In the genomic region with DNA sequence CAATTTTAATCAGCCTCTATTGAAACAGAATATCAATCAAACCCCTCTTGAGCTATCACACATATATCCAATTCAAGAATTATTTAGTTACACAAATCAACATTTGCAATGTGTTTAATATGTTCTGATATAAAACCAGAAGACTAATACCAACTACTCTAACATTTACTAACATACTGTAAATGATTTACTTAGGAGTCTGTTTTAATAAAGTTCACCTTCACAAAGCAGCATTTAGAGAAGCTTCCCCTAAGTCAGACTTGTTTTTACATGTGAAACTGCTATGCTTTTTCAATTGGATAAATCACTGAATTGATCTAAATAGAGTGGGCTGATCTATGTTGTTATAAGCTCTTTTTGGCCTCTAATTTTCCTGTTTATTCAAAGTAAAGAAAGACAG, we compare ENCODE assay signal across 38 cellular contexts. TPM values are rescaled to one million over a fixed set of nuclear protein-coding genes. Genes with fewer than 3 reads are reported as not detected.
"Had no signal": no experiment of that assay in that cellular context is flagged by ENCODE, and none has a peak within 500 bp of the region (broad histone marks: within the 10 kb centered on the region; RNA-seq: fewer than 3 reads in every experiment).

No MANE protein-coding gene starts in this region.

- H3K27me3 ChIP-seq: adrenal gland, ascending aorta, breast epithelium, cardiac muscle cell, colonic mucosa, esophagus squamous epithelium had no signal

- H3K4me1 ChIP-seq: breast epithelium, colonic mucosa, esophagus squamous epithelium had no signal

- H3K9me3 ChIP-seq: adrenal gland, ascending aorta, breast epithelium, colonic mucosa, esophagus squamous epithelium had no signal

- ATAC-seq: activated CD4-positive, CD25-positive, alpha-beta regulatory T cell treated with anti-CD3 and anti-CD28 coated beads, Interleukin-2, amount 50 U/mL, for 24 hours; activated CD8-positive, alpha-beta memory T cell treated with anti-CD3 and anti-CD28 coated beads, Interleukin-2, amount 10 ng/mL, durations not matched to agents 7 days and 5 days; activated CD8-positive, alpha-beta T cell treated with anti-CD3 and anti-CD28 coated beads, Interleukin-2, amount 10 ng/mL, durations not matched to agents 7 days and 5 days; activated naive CD8-positive, alpha-beta T cell treated with anti-CD3 and anti-CD28 coated beads, Interleukin-2, amount 50 U/mL, for 24 hours; T-helper 17 cell had no signal

- H3K27ac ChIP-seq: adrenal gland, ascending aorta, breast epithelium, cardiac muscle cell, colonic mucosa, epithelial cell of prostate, esophagus squamous epithelium, WERI-Rb-1 had no signal

- H3K36me3 Mint-ChIP-seq: activated CD8-positive, alpha-beta memory T cell treated with anti-CD3 and anti-CD28 coated beads, Interleukin-2, amount 10 ng/mL, durations not matched to agents 7 days and 5 days; activated naive CD4-positive, alpha-beta T cell treated with anti-CD3 and anti-CD28 coated beads, Interleukin-2, amount 50 U/mL, for 24 hours; activated naive CD8-positive, alpha-beta T cell treated with anti-CD3 and anti-CD28 coated beads for 36 hours; brain had no signal

- FAIRE-seq: endometrium, endothelial cell of umbilical vein had no signal

- H3K36me3 ChIP-seq: adrenal gland, ascending aorta, breast epithelium, cardiac muscle cell, colonic mucosa, esophagus squamous epithelium, WERI-Rb-1 had no signal

- H3K9me3 Mint-ChIP-seq: activated B cell treated with CpG ODN at 0.5 μM for 24 hours; activated naive CD4-positive, alpha-beta T cell treated with anti-CD3 and anti-CD28 coated beads for 36 hours; activated naive CD4-positive, alpha-beta T cell treated with anti-CD3 and anti-CD28 coated beads, Interleukin-2, amount 50 U/mL, for 24 hours; activated naive CD8-positive, alpha-beta T cell treated with anti-CD3 and anti-CD28 coated beads for 36 hours; activated naive CD8-positive, alpha-beta T cell treated with anti-CD3 and anti-CD28 coated beads, Interleukin-2, amount 50 U/mL, for 24 hours; activated T-helper 1 cell treated with anti-CD3 and anti-CD28 coated beads, Interleukin-12 subunit alpha, Interleukin-12 subunit beta, Interleukin-2, Interleukin-4 antibody, amounts not matched to agents 30 ng/mL and 10 ng/mL and 1 ng/mL, durations not matched to agents 14 hours and 24 hours and 36 hours; activated T-helper 2 cell treated with anti-CD3 and anti-CD28 coated beads, Interferon-gamma antibody, Interleukin-2, Interleukin-4, amounts not matched to agents 10 μg/mL and 5 μg/mL and 100 μg/mL, durations not matched to agents 14 hours and 24 hours and 36 hours; brain; T-helper 2 cell treated with Interferon-gamma antibody and Interleukin-4, amounts not matched to agents 5 μg/mL and 100 μg/mL, for 36 hours had no signal

- H3K27me3 Mint-ChIP-seq: activated B cell treated with CpG ODN at 0.5 μM for 24 hours, brain had no signal

- H3K27ac Mint-ChIP-seq: activated B cell treated with CpG ODN at 0.5 μM for 24 hours; activated CD8-positive, alpha-beta memory T cell treated with anti-CD3 and anti-CD28 coated beads, Interleukin-2, amount 10 ng/mL, durations not matched to agents 7 days and 5 days; activated CD8-positive, alpha-beta T cell treated with anti-CD3 and anti-CD28 coated beads, Interleukin-2, amount 10 ng/mL, durations not matched to agents 7 days and 5 days; activated naive CD4-positive, alpha-beta T cell treated with anti-CD3 and anti-CD28 coated beads for 36 hours; activated naive CD4-positive, alpha-beta T cell treated with anti-CD3 and anti-CD28 coated beads, Interleukin-2, amount 50 U/mL, for 24 hours; activated naive CD8-positive, alpha-beta T cell treated with anti-CD3 and anti-CD28 coated beads for 36 hours; activated naive CD8-positive, alpha-beta T cell treated with anti-CD3 and anti-CD28 coated beads, Interleukin-2, amount 50 U/mL, for 24 hours; activated T-helper 1 cell treated with anti-CD3 and anti-CD28 coated beads, Interleukin-12 subunit alpha, Interleukin-12 subunit beta, Interleukin-2, Interleukin-4 antibody, amounts not matched to agents 30 ng/mL and 10 ng/mL and 1 ng/mL, durations not matched to agents 14 hours and 24 hours and 36 hours; activated T-helper 2 cell treated with anti-CD3 and anti-CD28 coated beads, Interferon-gamma antibody, Interleukin-2, Interleukin-4, amounts not matched to agents 10 μg/mL and 5 μg/mL and 100 μg/mL, durations not matched to agents 14 hours and 24 hours and 36 hours; brain; T-helper 17 cell; T-helper 2 cell treated with Interferon-gamma antibody and Interleukin-4, amounts not matched to agents 5 μg/mL and 100 μg/mL, for 36 hours had no signal

- H3K4me3 ChIP-seq: adrenal gland, ascending aorta, breast epithelium, cardiac muscle cell, colonic mucosa, esophagus squamous epithelium had no signal

- DNase-seq: activated B cell treated with CpG ODN at 0.5 μM for 24 hours; activated CD4-positive, alpha-beta T cell treated with anti-CD3 and anti-CD28 coated beads for 48 hours; activated CD4-positive, alpha-beta T cell treated with anti-CD3 and anti-CD28 coated beads, Interleukin-2, amount 50 U/mL, for 1 hour; activated CD4-positive, alpha-beta T cell treated with anti-CD3 and anti-CD28 coated beads, Interleukin-2, amount 50 U/mL, for 48 hours; activated CD8-positive, alpha-beta memory T cell treated with anti-CD3 and anti-CD28 coated beads, Interleukin-2, amount 10 ng/mL, durations not matched to agents 7 days and 5 days; activated CD8-positive, alpha-beta memory T cell treated with anti-CD3 and anti-CD28 coated beads, Interleukin-2, amount 50 U/mL, for 4 hours; activated CD8-positive, alpha-beta T cell treated with anti-CD3 and anti-CD28 coated beads, Interleukin-2, amount 10 ng/mL, durations not matched to agents 7 days and 5 days; activated effector memory CD4-positive, alpha-beta T cell treated with anti-CD3 and anti-CD28 coated beads, Interleukin-2, amount 50 U/mL, for 16 hours; activated naive CD4-positive, alpha-beta T cell treated with anti-CD3 and anti-CD28 coated beads for 36 hours; activated naive CD8-positive, alpha-beta T cell treated with anti-CD3 and anti-CD28 coated beads for 36 hours; activated naive CD8-positive, alpha-beta T cell treated with anti-CD3 and anti-CD28 coated beads, Interleukin-2, amount 50 U/mL, for 24 hours; activated T-cell treated with anti-CD3 and anti-CD28 coated beads, Interleukin-2, amount 50 U/mL, for 1 hour; activated T-cell treated with anti-CD3 and anti-CD28 coated beads, Interleukin-2, amount 50 U/mL, for 48 hours; adrenal gland; central memory CD4-positive, alpha-beta T cell; cerebellar nuclear complex; colonic mucosa; effector CD8-positive, alpha-beta T cell; esophagus squamous epithelium; foreskin melanocyte; T-helper 1 cell; T-helper 17 cell; T1000; WERI-Rb-1 had no signal

- H3K4me1 Mint-ChIP-seq: activated CD8-positive, alpha-beta memory T cell treated with anti-CD3 and anti-CD28 coated beads, Interleukin-2, amount 10 ng/mL, durations not matched to agents 7 days and 5 days; activated naive CD4-positive, alpha-beta T cell treated with anti-CD3 and anti-CD28 coated beads, Interleukin-2, amount 50 U/mL, for 24 hours; activated naive CD8-positive, alpha-beta T cell treated with anti-CD3 and anti-CD28 coated beads for 36 hours; activated naive CD8-positive, alpha-beta T cell treated with anti-CD3 and anti-CD28 coated beads, Interleukin-2, amount 50 U/mL, for 24 hours; brain had no signal

- H3K4me3 Mint-ChIP-seq: activated B cell treated with CpG ODN at 0.5 μM for 24 hours; activated CD8-positive, alpha-beta memory T cell treated with anti-CD3 and anti-CD28 coated beads, Interleukin-2, amount 10 ng/mL, durations not matched to agents 7 days and 5 days; activated CD8-positive, alpha-beta T cell treated with anti-CD3 and anti-CD28 coated beads, Interleukin-2, amount 10 ng/mL, durations not matched to agents 7 days and 5 days; activated naive CD4-positive, alpha-beta T cell treated with anti-CD3 and anti-CD28 coated beads for 36 hours; activated naive CD4-positive, alpha-beta T cell treated with anti-CD3 and anti-CD28 coated beads, Interleukin-2, amount 50 U/mL, for 24 hours; activated naive CD8-positive, alpha-beta T cell treated with anti-CD3 and anti-CD28 coated beads for 36 hours; activated naive CD8-positive, alpha-beta T cell treated with anti-CD3 and anti-CD28 coated beads, Interleukin-2, amount 50 U/mL, for 24 hours; activated T-helper 1 cell treated with anti-CD3 and anti-CD28 coated beads, Interleukin-12 subunit alpha, Interleukin-12 subunit beta, Interleukin-2, Interleukin-4 antibody, amounts not matched to agents 30 ng/mL and 10 ng/mL and 1 ng/mL, durations not matched to agents 14 hours and 24 hours and 36 hours; brain; T-helper 17 cell; T-helper 2 cell treated with Interferon-gamma antibody and Interleukin-4, amounts not matched to agents 5 μg/mL and 100 μg/mL, for 36 hours had no signal

RNA-seq across cellular contexts. Expression of gene COL4A3, which starts 18.3 kb away (rescaled TPM):
- total RNA-seq: activated CD8-positive, alpha-beta memory T cell treated with anti-CD3 and anti-CD28 coated beads for 36 hours; activated CD8-positive, alpha-beta memory T cell treated with anti-CD3 and anti-CD28 coated beads, Interleukin-2, amount 10 ng/mL, durations not matched to agents 7 days and 5 days; activated CD8-positive, alpha-beta T cell treated with anti-CD3 and anti-CD28 coated beads, Interleukin-2, amount 10 ng/mL, durations not matched to agents 7 days and 5 days; activated naive CD4-positive, alpha-beta T cell treated with anti-CD3 and anti-CD28 coated beads for 36 hours; activated naive CD8-positive, alpha-beta T cell treated with anti-CD3 and anti-CD28 coated beads for 36 hours; activated T-helper 1 cell treated with anti-CD3 and anti-CD28 coated beads, Interleukin-12 subunit alpha, Interleukin-12 subunit beta, Interleukin-2, Interleukin-4 antibody, amounts not matched to agents 30 ng/mL and 10 ng/mL and 1 ng/mL, durations not matched to agents 14 hours and 24 hours and 36 hours; activated T-helper 2 cell treated with anti-CD3 and anti-CD28 coated beads, Interferon-gamma antibody, Interleukin-2, Interleukin-4, amounts not matched to agents 10 μg/mL and 5 μg/mL and 100 μg/mL, durations not matched to agents 14 hours and 24 hours and 36 hours; cardiac muscle cell; dermis microvascular lymphatic vessel endothelial cell; endothelial cell of umbilical vein had no signal
- polyA plus RNA-seq: endothelial cell of umbilical vein had no signal

RNA-seq across cellular contexts. Expression of gene COL4A4, which starts 18.8 kb away (rescaled TPM):
- total RNA-seq: activated CD8-positive, alpha-beta memory T cell treated with anti-CD3 and anti-CD28 coated beads for 36 hours; activated CD8-positive, alpha-beta memory T cell treated with anti-CD3 and anti-CD28 coated beads, Interleukin-2, amount 10 ng/mL, durations not matched to agents 7 days and 5 days; activated CD8-positive, alpha-beta T cell treated with anti-CD3 and anti-CD28 coated beads, Interleukin-2, amount 10 ng/mL, durations not matched to agents 7 days and 5 days; activated naive CD4-positive, alpha-beta T cell treated with anti-CD3 and anti-CD28 coated beads for 36 hours; activated naive CD8-positive, alpha-beta T cell treated with anti-CD3 and anti-CD28 coated beads for 36 hours; activated T-helper 1 cell treated with anti-CD3 and anti-CD28 coated beads, Interleukin-12 subunit alpha, Interleukin-12 subunit beta, Interleukin-2, Interleukin-4 antibody, amounts not matched to agents 30 ng/mL and 10 ng/mL and 1 ng/mL, durations not matched to agents 14 hours and 24 hours and 36 hours; activated T-helper 2 cell treated with anti-CD3 and anti-CD28 coated beads, Interferon-gamma antibody, Interleukin-2, Interleukin-4, amounts not matched to agents 10 μg/mL and 5 μg/mL and 100 μg/mL, durations not matched to agents 14 hours and 24 hours and 36 hours; dermis microvascular lymphatic vessel endothelial cell; endothelial cell of umbilical vein had no signal
- polyA plus RNA-seq: endothelial cell of umbilical vein had no signal
